Comparison of ENCODE assay signal across 28 cellular contexts in genomic region chr12:43462741-43463140, GRCh38.
"Had no signal": no experiment of that assay in that cellular context is flagged by ENCODE, and none has a peak within 500 bp of the region (broad histone marks: within the 10 kb centered on the region; RNA-seq: fewer than 3 reads in every experiment).

No MANE protein-coding gene starts in this region.

- H3K27me3 ChIP-seq: stomach, suprapubic skin, testis, thyroid gland, tibial artery, tibial nerve, transverse colon, upper lobe of left lung, upper lobe of right lung, uterus, vagina had no signal

- H3K4me1 ChIP-seq: stomach, suprapubic skin, testis, thyroid gland, tibial artery, tibial nerve, transverse colon, upper lobe of left lung, upper lobe of right lung, uterus, vagina had no signal

- H3K27ac ChIP-seq: stomach, suprapubic skin, testis, thoracic aorta, thyroid gland, tibial artery, tibial nerve, transverse colon, upper lobe of left lung, upper lobe of right lung, uterus, vagina had no signal

- H3K27me3 Mint-ChIP-seq: stimulated activated memory B cell treated with anti-CD40 and anti-IgM and Interleukin-4, amounts not matched to agents 10 μg/mL and 1 μg/mL and 100 μg/mL, for 72 hours; stimulated activated naive B cell treated with anti-CD40 and anti-IgM and Interleukin-4, amounts not matched to agents 10 μg/mL and 1 μg/mL and 100 μg/mL, for 72 hours; stimulated activated naive CD8-positive, alpha-beta T cell treated with anti-CD3 and anti-CD28 coated beads, Interleukin-15, amount 100 ng/mL, for 72 hours; stimulated activated naive CD8-positive, alpha-beta T cell treated with anti-CD3 and anti-CD28 coated beads, Interleukin-15, Interleukin-2, amounts not matched to agents 100 ng/mL and 50 ng/mL, for 24 hours; type B pancreatic cell had no signal

- DNase-seq: stimulated activated CD4-positive, alpha-beta T cell treated with anti-CD3 and anti-CD28 coated beads, Interleukin-2, amount 100 ng/mL, for 48 hours; stimulated activated CD4-positive, alpha-beta T cell treated with anti-CD3 and anti-CD28 coated beads, Interleukin-4, amount 100 ng/mL, for 1 hour; stimulated activated CD4-positive, alpha-beta T cell treated with anti-CD3 and anti-CD28 coated beads, Interleukin-4, amount 100 ng/mL, for 24 hours; stimulated activated CD4-positive, alpha-beta T cell treated with anti-CD3 and anti-CD28 coated beads, Interleukin-4, amount 100 ng/mL, for 4 hours; stimulated activated CD8-positive, alpha-beta memory T cell treated with anti-CD3 and anti-CD28 coated beads, Interleukin-4, amount 100 ng/mL, for 48 hours; stimulated activated naive B cell treated with anti-CD40 and anti-IgM and Interleukin-4, amounts not matched to agents 10 μg/mL and 1 μg/mL and 100 μg/mL, for 72 hours; stimulated activated naive CD4-positive, alpha-beta T cell; stimulated activated naive CD4-positive, alpha-beta T cell treated with Interleukin-2 at 50 U/mL for 16 hours; stimulated activated naive CD8-positive, alpha-beta T cell treated with anti-CD3 and anti-CD28 coated beads, Interleukin-15, amount 100 ng/mL, for 72 hours; stimulated activated naive CD8-positive, alpha-beta T cell treated with anti-CD3 and anti-CD28 coated beads, Interleukin-15, Interleukin-2, amounts not matched to agents 100 U/mL and 50 U/mL, for 24 hours; stomach; substantia nigra; testis; thyroid gland; tibial artery; transverse colon; trophoblast cell; upper lobe of left lung; upper lobe of right lung; uterus had no signal

- H3K27ac Mint-ChIP-seq: stimulated activated effector memory CD8-positive, alpha-beta T cell treated with anti-CD3 and anti-CD28 coated beads, Interleukin-12 subunit alpha, Interleukin-12 subunit beta, amount 100 ng/mL, for 72 hours; stimulated activated memory B cell treated with anti-CD40 and anti-IgM and Interleukin-4, amounts not matched to agents 10 μg/mL and 1 μg/mL and 100 μg/mL, for 72 hours; stimulated activated naive B cell treated with anti-CD40 and anti-IgM and Interleukin-4, amounts not matched to agents 10 μg/mL and 1 μg/mL and 100 μg/mL, for 72 hours; stimulated activated naive CD8-positive, alpha-beta T cell treated with anti-CD3 and anti-CD28 coated beads, Interleukin-15, amount 100 ng/mL, for 72 hours; stimulated activated naive CD8-positive, alpha-beta T cell treated with anti-CD3 and anti-CD28 coated beads, Interleukin-15, Interleukin-2, amounts not matched to agents 100 ng/mL and 50 ng/mL, for 24 hours; type B pancreatic cell had no signal

- H3K36me3 Mint-ChIP-seq: stimulated activated effector memory CD8-positive, alpha-beta T cell treated with anti-CD3 and anti-CD28 coated beads, Interleukin-12 subunit alpha, Interleukin-12 subunit beta, amount 100 ng/mL, for 72 hours; stimulated activated memory B cell treated with anti-CD40 and anti-IgM and Interleukin-4, amounts not matched to agents 10 μg/mL and 1 μg/mL and 100 μg/mL, for 72 hours; stimulated activated naive B cell treated with anti-CD40 and anti-IgM and Interleukin-4, amounts not matched to agents 10 μg/mL and 1 μg/mL and 100 μg/mL, for 72 hours; type B pancreatic cell had no signal

- H3K4me3 Mint-ChIP-seq: stimulated activated effector memory CD8-positive, alpha-beta T cell treated with anti-CD3 and anti-CD28 coated beads, Interleukin-12 subunit alpha, Interleukin-12 subunit beta, amount 100 ng/mL, for 72 hours; stimulated activated memory B cell treated with anti-CD40 and anti-IgM and Interleukin-4, amounts not matched to agents 10 μg/mL and 1 μg/mL and 100 μg/mL, for 72 hours; stimulated activated naive B cell treated with anti-CD40 and anti-IgM and Interleukin-4, amounts not matched to agents 10 μg/mL and 1 μg/mL and 100 μg/mL, for 72 hours; stimulated activated naive CD8-positive, alpha-beta T cell treated with anti-CD3 and anti-CD28 coated beads, Interleukin-15, amount 100 ng/mL, for 72 hours; stimulated activated naive CD8-positive, alpha-beta T cell treated with anti-CD3 and anti-CD28 coated beads, Interleukin-15, Interleukin-2, amounts not matched to agents 100 ng/mL and 50 ng/mL, for 24 hours; type B pancreatic cell had no signal

- H3K36me3 ChIP-seq: stomach, suprapubic skin, thoracic aorta, thyroid gland, tibial artery, tibial nerve, transverse colon, upper lobe of left lung, upper lobe of right lung, uterus, vagina had no signal

- H3K9me3 Mint-ChIP-seq: stimulated activated memory B cell treated with anti-CD40 and anti-IgM and Interleukin-4, amounts not matched to agents 10 μg/mL and 1 μg/mL and 100 μg/mL, for 72 hours; stimulated activated naive CD8-positive, alpha-beta T cell treated with anti-CD3 and anti-CD28 coated beads, Interleukin-15, Interleukin-2, amounts not matched to agents 100 ng/mL and 50 ng/mL, for 24 hours had no signal

- H3K9me3 ChIP-seq: stomach, suprapubic skin, testis, thoracic aorta, thyroid gland, tibial artery, tibial nerve, transverse colon, upper lobe of left lung, upper lobe of right lung, uterus, vagina had no signal

- H3K4me3 ChIP-seq: stomach, suprapubic skin, testis, thoracic aorta, thyroid gland, tibial artery, tibial nerve, transverse colon, upper lobe of left lung, upper lobe of right lung, uterus, vagina had no signal

- ATAC-seq: stimulated activated effector memory CD8-positive, alpha-beta T cell treated with anti-CD3 and anti-CD28 coated beads, Interleukin-12 subunit alpha, Interleukin-12 subunit beta, amount 100 ng/mL, for 72 hours; stimulated activated memory B cell treated with anti-CD40 and anti-IgM and Interleukin-4, amounts not matched to agents 10 μg/mL and 1 μg/mL and 100 μg/mL, for 72 hours; stimulated activated naive B cell treated with anti-CD40 and anti-IgM and Interleukin-4, amounts not matched to agents 10 μg/mL and 1 μg/mL and 100 μg/mL, for 72 hours; stimulated activated naive CD8-positive, alpha-beta T cell treated with anti-CD3 and anti-CD28 coated beads, Interleukin-15, amount 100 ng/mL, for 72 hours; stimulated activated naive CD8-positive, alpha-beta T cell treated with anti-CD3 and anti-CD28 coated beads, Interleukin-15, Interleukin-2, amounts not matched to agents 100 U/mL and 50 U/mL, for 24 hours; upper lobe of right lung had no signal

- H3K4me1 Mint-ChIP-seq: stimulated activated effector memory CD8-positive, alpha-beta T cell treated with anti-CD3 and anti-CD28 coated beads, Interleukin-12 subunit alpha, Interleukin-12 subunit beta, amount 100 ng/mL, for 72 hours; stimulated activated memory B cell treated with anti-CD40 and anti-IgM and Interleukin-4, amounts not matched to agents 10 μg/mL and 1 μg/mL and 100 μg/mL, for 72 hours; stimulated activated naive B cell treated with anti-CD40 and anti-IgM and Interleukin-4, amounts not matched to agents 10 μg/mL and 1 μg/mL and 100 μg/mL, for 72 hours; stimulated activated naive CD8-positive, alpha-beta T cell treated with anti-CD3 and anti-CD28 coated beads, Interleukin-15, amount 100 ng/mL, for 72 hours had no signal
